Comparison of ENCODE assay signal across 15 cellular contexts in genomic region chr12:92573104-92573503, GRCh38.
A peak's percentile ranks its signal among the peaks of the same experiment; 100 is the strongest.
DNase-seq lines count a peak whose midpoint lies in the region; ATAC-seq and TF ChIP-seq lines count a peak whose summit lies in the region.
"Had no signal": no experiment of that assay in that cellular context is flagged by ENCODE, and none has a peak within 500 bp of the region (broad histone marks: within the 10 kb centered on the region; RNA-seq: fewer than 3 reads in every experiment).

No MANE protein-coding gene starts in this region.

- DNase-seq in CD8-positive, alpha-beta T cell, result no peak
- peak; percentile 63 for DNase-seq in SK-MEL-5 (ENCODE audit: low read depth, low spot score)
- DNase-seq in foreskin keratinocyte, result peak; percentile 83
- no peak for DNase-seq in GM19238 (ENCODE audit: insufficient read length, low spot score)
- no peak for DNase-seq in effector memory CD8-positive, alpha-beta T cell
- DNase-seq in MV-4-11 (lab: John Stamatoyannopoulos, UW), result no peak
- DNase-seq in lower lobe of right lung, result no peak
- DNase-seq: DND-41, GDM1, NCI-H1048, NCI-H69 had no signal

- CTCF ChIA-PET in CD8-positive, alpha-beta T cell (lab: Charles Lee), result interaction anchor here (1.0 to 8.1 kb wide), 5 partner anchors 10 to 1212 kb away, joined by 3 to 92 read pairs (median 7); no protein-coding TSS in a partner anchor

- POLR2A ChIA-PET in CD8-positive, alpha-beta T cell (lab: Charles Lee), result no interaction called here

- H3K4me3 Mint-ChIP-seq in CD8-positive, alpha-beta T cell, result no peak overlapping the region
- no peak overlapping the region for H3K4me3 Mint-ChIP-seq in effector memory CD8-positive, alpha-beta T cell
- H3K4me3 Mint-ChIP-seq: CD14-positive monocyte, GM23338 had no signal

- H3K4me1 ChIP-seq in CD8-positive, alpha-beta T cell (ENCODE audit: insufficient read depth, low read length), result peaks cover 22% of the 10 kb centered on the region
- peaks cover 18% of the 10 kb centered on the region for H3K4me1 ChIP-seq in foreskin keratinocyte
- peaks cover 17% of the 10 kb centered on the region for H3K4me1 ChIP-seq in lower lobe of right lung

- in situ Hi-C loops in SK-MEL-5 (cut with HindIII; ENCODE audit: low pct_unique_long_range_greater_than_20kb, low sequenced_read_pairs), result no loop called here

- H3K27me3 Mint-ChIP-seq in CD8-positive, alpha-beta T cell (ENCODE audit: low read depth), result no peaks in the 10 kb centered on the region
- H3K27me3 Mint-ChIP-seq in effector memory CD8-positive, alpha-beta T cell, result no peaks in the 10 kb centered on the region

- no peaks in the 10 kb centered on the region for H3K36me3 Mint-ChIP-seq in CD8-positive, alpha-beta T cell
- no peaks in the 10 kb centered on the region for H3K36me3 Mint-ChIP-seq in effector memory CD8-positive, alpha-beta T cell (ENCODE audit: insufficient read depth)
- H3K36me3 Mint-ChIP-seq: CD14-positive monocyte had no signal

- no peaks in the 10 kb centered on the region for H3K9me3 Mint-ChIP-seq in CD8-positive, alpha-beta T cell
- H3K9me3 Mint-ChIP-seq in effector memory CD8-positive, alpha-beta T cell, result no peaks in the 10 kb centered on the region

- H3K27ac Mint-ChIP-seq in CD8-positive, alpha-beta T cell, result peak overlapping the region; percentile 46
- no peak overlapping the region for H3K27ac Mint-ChIP-seq in effector memory CD8-positive, alpha-beta T cell
- H3K27ac Mint-ChIP-seq: GM23338 had no signal

- TF ChIP-seq CTCF in CD8-positive, alpha-beta T cell (IDR thresholded peaks at IDR 0.05), result no peak
- TF ChIP-seq CTCF in foreskin keratinocyte (conservative IDR thresholded peaks at IDR 0.05) (no peak), lower lobe of right lung (IDR thresholded peaks at IDR 0.05) (no peak)

- H3K27ac ChIP-seq in CD8-positive, alpha-beta T cell (ENCODE audit: low read depth, low read length), result no peak overlapping the region
- H3K27ac ChIP-seq in foreskin keratinocyte, result peak overlapping the region; percentile 87
- peak overlapping the region in 14 of 21 experiments; percentile 2 to 67 (median 30) for H3K27ac ChIP-seq in skin epidermis
- H3K27ac ChIP-seq in lower lobe of right lung, result no peak overlapping the region

- intact Hi-C loops in CD8-positive, alpha-beta T cell (cut with DNase I, micrococcal nuclease), result loop anchor here in 1 of 2 experiments (5.0 kb wide), 1 partner anchor 1211 kb away; no protein-coding TSS in a partner anchor
- intact Hi-C loops in lower lobe of right lung (cut with DNase I), result no loop called here

- no peak overlapping the region for H3K4me3 ChIP-seq in CD8-positive, alpha-beta T cell (ENCODE audit: low read depth, low read length)
- H3K4me3 ChIP-seq in skin epidermis, result no peak overlapping the region
- no peak overlapping the region for H3K4me3 ChIP-seq in lower lobe of right lung
- H3K4me3 ChIP-seq: GM23338 had no signal

- no peaks in the 10 kb centered on the region for H3K27me3 ChIP-seq in CD8-positive, alpha-beta T cell (ENCODE audit: insufficient read depth, low read length)
- H3K27me3 ChIP-seq in foreskin keratinocyte, result no peaks in the 10 kb centered on the region
- H3K27me3 ChIP-seq in lower lobe of right lung (ENCODE audit: low read depth), result no peaks in the 10 kb centered on the region

- H3K4me1 Mint-ChIP-seq in CD8-positive, alpha-beta T cell (ENCODE audit: low read depth), result no peaks in the 10 kb centered on the region
- H3K4me1 Mint-ChIP-seq in effector memory CD8-positive, alpha-beta T cell (ENCODE audit: low read depth in 2 of 2), result no peaks in the 10 kb centered on the region
- H3K4me1 Mint-ChIP-seq: GM23338 had no signal

- ATAC-seq in CD8-positive, alpha-beta T cell, result no peak
- peak; percentile 78 for ATAC-seq in foreskin keratinocyte
- no peak for ATAC-seq in effector memory CD8-positive, alpha-beta T cell (replicated peaks)
- ATAC-seq in lower lobe of right lung, result no peak
- ATAC-seq: GM23338, Right ventricle myocardium inferior had no signal

- no peaks in the 10 kb centered on the region for H3K36me3 ChIP-seq in CD8-positive, alpha-beta T cell (ENCODE audit: insufficient read depth, low read length)
- no peaks in the 10 kb centered on the region for H3K36me3 ChIP-seq in lower lobe of right lung

- H3K9me3 ChIP-seq in CD8-positive, alpha-beta T cell (ENCODE audit: low read length), result no peaks in the 10 kb centered on the region
- no peaks in the 10 kb centered on the region for H3K9me3 ChIP-seq in lower lobe of right lung

Comparison
In these comparisons a context has a peak if more than half of its experiments do, and no peak if none do; other contexts are left out.
1. DNase-seq: peak in SK-MEL-5 (single experiment) and foreskin keratinocyte (2 of 2); none in CD8-positive, alpha-beta T cell (0 of 7), GM19238 (single experiment), effector memory CD8-positive, alpha-beta T cell (0 of 3), MV-4-11 (single experiment) and lower lobe of right lung (single experiment).
2. H3K27ac ChIP-seq: peak in foreskin keratinocyte (single experiment) and skin epidermis (14 of 21); none in CD8-positive, alpha-beta T cell (single experiment) and lower lobe of right lung (single experiment).